In the genomic region with DNA sequence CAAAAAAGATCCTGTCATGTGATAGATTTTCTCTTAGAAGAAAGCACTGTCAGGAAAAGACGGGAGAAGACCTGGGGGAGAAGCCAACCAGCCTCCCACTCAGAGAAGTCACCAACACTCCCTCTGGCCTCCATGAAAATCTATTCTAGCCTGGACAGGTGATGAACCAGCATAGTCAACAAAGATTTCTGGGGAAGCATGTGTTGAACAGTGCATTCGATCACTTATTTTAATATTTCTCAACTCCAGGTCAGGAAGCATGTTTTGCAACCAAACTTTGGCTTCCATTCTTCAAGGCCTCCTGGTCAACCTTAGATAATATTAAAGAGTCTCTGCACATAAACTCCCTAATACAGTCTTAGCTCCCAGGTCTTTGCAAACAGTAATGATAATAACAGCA, we compare ENCODE assay signal across 27 cellular contexts.
"Had no signal": no experiment of that assay in that cellular context is flagged by ENCODE, and none has a peak within 500 bp of the region (broad histone marks: within the 10 kb centered on the region; RNA-seq: fewer than 3 reads in every experiment).

No MANE protein-coding gene starts in this region.

- ATAC-seq: stimulated activated effector memory CD8-positive, alpha-beta T cell treated with anti-CD3 and anti-CD28 coated beads, Interleukin-12 subunit alpha, Interleukin-12 subunit beta, amount 100 ng/mL, for 72 hours; stimulated activated memory B cell treated with anti-CD40 and anti-IgM and Interleukin-4, amounts not matched to agents 10 μg/mL and 1 μg/mL and 100 μg/mL, for 72 hours; stimulated activated naive B cell treated with anti-CD40 and anti-IgM and Interleukin-4, amounts not matched to agents 10 μg/mL and 1 μg/mL and 100 μg/mL, for 72 hours; stimulated activated naive CD8-positive, alpha-beta T cell treated with anti-CD3 and anti-CD28 coated beads, Interleukin-15, amount 100 ng/mL, for 72 hours; stimulated activated naive CD8-positive, alpha-beta T cell treated with anti-CD3 and anti-CD28 coated beads, Interleukin-15, Interleukin-2, amounts not matched to agents 100 U/mL and 50 U/mL, for 24 hours; upper lobe of right lung had no signal

- H3K36me3 ChIP-seq: stomach, suprapubic skin, thoracic aorta, thyroid gland, tibial artery, tibial nerve, transverse colon, upper lobe of left lung, upper lobe of right lung, uterus, vagina had no signal

- FAIRE-seq: urothelium cell line had no signal

- H3K27me3 ChIP-seq: suprapubic skin, testis, thyroid gland, tibial nerve, upper lobe of left lung, upper lobe of right lung, uterus, vagina had no signal

- H3K4me1 ChIP-seq: stomach, suprapubic skin, testis, thyroid gland, tibial artery, tibial nerve, transverse colon, upper lobe of left lung, upper lobe of right lung, uterus, vagina had no signal

- H3K27ac ChIP-seq: stomach, suprapubic skin, testis, thoracic aorta, thyroid gland, tibial artery, tibial nerve, transverse colon, upper lobe of left lung, upper lobe of right lung, uterus, vagina had no signal

- DNase-seq: stimulated activated CD4-positive, alpha-beta T cell treated with anti-CD3 and anti-CD28 coated beads, Interleukin-2, amount 100 ng/mL, for 48 hours; stimulated activated CD4-positive, alpha-beta T cell treated with anti-CD3 and anti-CD28 coated beads, Interleukin-4, amount 100 ng/mL, for 1 hour; stimulated activated CD4-positive, alpha-beta T cell treated with anti-CD3 and anti-CD28 coated beads, Interleukin-4, amount 100 ng/mL, for 24 hours; stimulated activated CD4-positive, alpha-beta T cell treated with anti-CD3 and anti-CD28 coated beads, Interleukin-4, amount 100 ng/mL, for 4 hours; stimulated activated CD8-positive, alpha-beta memory T cell treated with anti-CD3 and anti-CD28 coated beads, Interleukin-4, amount 100 ng/mL, for 48 hours; stimulated activated naive B cell treated with anti-CD40 and anti-IgM and Interleukin-4, amounts not matched to agents 10 μg/mL and 1 μg/mL and 100 μg/mL, for 72 hours; stimulated activated naive CD4-positive, alpha-beta T cell; stimulated activated naive CD4-positive, alpha-beta T cell treated with Interleukin-2 at 50 U/mL for 16 hours; stimulated activated naive CD8-positive, alpha-beta T cell treated with anti-CD3 and anti-CD28 coated beads, Interleukin-15, amount 100 ng/mL, for 72 hours; stimulated activated naive CD8-positive, alpha-beta T cell treated with anti-CD3 and anti-CD28 coated beads, Interleukin-15, Interleukin-2, amounts not matched to agents 100 U/mL and 50 U/mL, for 24 hours; stomach; substantia nigra; testis; thyroid gland; tibial artery; transverse colon; trophoblast cell; upper lobe of left lung; upper lobe of right lung; uterus had no signal

- H3K4me3 ChIP-seq: stomach, suprapubic skin, testis, thoracic aorta, thyroid gland, tibial artery, tibial nerve, transverse colon, upper lobe of left lung, upper lobe of right lung, uterus, vagina had no signal

- H3K9me3 ChIP-seq: suprapubic skin, testis, thoracic aorta, thyroid gland, tibial artery, tibial nerve, transverse colon, upper lobe of left lung, upper lobe of right lung, uterus, vagina had no signal
